Comparison of ENCODE assay signal across 37 cellular contexts in the genomic region with DNA sequence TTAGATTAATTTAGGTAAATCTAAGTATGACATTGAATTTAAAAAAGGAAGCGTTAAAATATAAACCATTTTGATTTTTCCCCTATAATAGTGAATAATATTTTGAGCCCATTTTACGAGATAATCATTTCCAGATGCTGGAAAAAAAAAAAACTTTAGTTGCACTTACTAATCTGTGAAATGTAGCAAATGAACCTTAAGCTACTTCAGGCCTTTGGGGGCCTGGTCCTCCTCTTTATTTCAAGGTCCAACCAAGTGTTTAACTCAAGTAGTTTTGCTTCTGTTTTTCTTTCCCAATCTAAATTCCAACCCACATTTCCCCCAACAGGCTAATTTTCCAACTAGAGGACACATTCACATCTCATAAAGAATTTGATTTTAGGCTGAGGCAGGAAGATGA.
A peak's percentile ranks its signal among the peaks of the same experiment; 100 is the strongest.
DNase-seq lines count a peak whose midpoint lies in the region; ATAC-seq, FAIRE-seq and TF ChIP-seq lines count a peak whose summit lies in the region.
"Had no signal": no experiment of that assay in that cellular context is flagged by ENCODE, and none has a peak within 500 bp of the region (broad histone marks: within the 10 kb centered on the region; RNA-seq: fewer than 3 reads in every experiment).

No MANE protein-coding gene starts in this region.

- H2AFZ ChIP-seq in GM23338: no peak overlapping the region

- no peaks in the 10 kb centered on the region for H3K27me3 ChIP-seq in heart left ventricle
- no peaks in the 10 kb centered on the region for H3K27me3 ChIP-seq in foreskin keratinocyte
- H3K27me3 ChIP-seq in GM23338 (ENCODE audit: insufficient read depth): no peaks in the 10 kb centered on the region
- H3K27me3 ChIP-seq: body of pancreas, upper lobe of right lung had no signal

- no peaks in the 10 kb centered on the region for H3F3A ChIP-seq in GM23338 (replicated peaks; ENCODE audit: low read depth)

- no peak for TF ChIP-seq CTCF in heart left ventricle (IDR thresholded peaks at IDR 0.05)
- TF ChIP-seq CTCF in foreskin keratinocyte (conservative IDR thresholded peaks at IDR 0.05): no peak
- no peak for TF ChIP-seq CTCF in GM23338 (conservative IDR thresholded peaks at IDR 0.05; ENCODE audit: low read depth in 2 of 2)

- peak overlapping the region in 8 of 12 donors; percentile 25 to 66 (median 52) for H3K27ac ChIP-seq in heart left ventricle
- H3K27ac ChIP-seq in foreskin keratinocyte: no peak overlapping the region
- H3K27ac ChIP-seq in GM23338 (ENCODE audit: low read depth): no peak overlapping the region
- H3K27ac ChIP-seq: body of pancreas, HL-60, KMS-11, upper lobe of right lung had no signal

- FAIRE-seq in endometrium (lab: Jason Lieb, UNC): peak; percentile 84
- FAIRE-seq: GM19239, TTC549 had no signal

- no peak overlapping the region for H3K4me2 ChIP-seq in GM23338
- H3K4me2 ChIP-seq: KMS-11 had no signal

- H3K27ac Mint-ChIP-seq in GM23338: no peak overlapping the region
- H3K27ac Mint-ChIP-seq: activated T-cell treated with anti-CD3 and anti-CD28 coated beads, Interleukin-2, amount 50 U/mL, for 72 hours; CD4-positive, CD25-positive, alpha-beta regulatory T cell; endodermal cell; naive thymus-derived CD8-positive, alpha-beta T cell; T-helper 17 cell had no signal

- H3K4me1 ChIP-seq in heart left ventricle: peaks cover 0 to 36% (median 17%) of the 10 kb centered on the region in 12 donors
- peaks cover 21% of the 10 kb centered on the region for H3K4me1 ChIP-seq in foreskin keratinocyte
- H3K4me1 ChIP-seq in GM23338 (ENCODE audit: insufficient read depth): peaks cover 14% of the 10 kb centered on the region
- H3K4me1 ChIP-seq: body of pancreas, lower lobe of right lung had no signal

- H3K9me3 Mint-ChIP-seq in GM23338: no peaks in the 10 kb centered on the region; the same call in 2 of the 3 replicates
- H3K9me3 Mint-ChIP-seq: activated T-cell treated with anti-CD3 and anti-CD28 coated beads, Interleukin-2, amount 50 U/mL, for 72 hours; CD4-positive, CD25-positive, alpha-beta regulatory T cell; endodermal cell; naive thymus-derived CD8-positive, alpha-beta T cell had no signal

- WGBS in heart left ventricle, 4 donors: 78 to 91% (median 85%) methylated on average over 2 of the region's 2 CpGs

- no peak for DNase-seq in heart left ventricle
- no peak for DNase-seq in Right ventricle myocardium inferior (ENCODE audit: missing footprints)
- no peak for DNase-seq in left ventricle myocardium superior
- peak; percentile 62 for DNase-seq in stromal cell of bone marrow (ENCODE audit: low read depth)
- no peak for DNase-seq in foreskin keratinocyte
- no peak for DNase-seq in GM23338 (ENCODE audit: low spot score)
- DNase-seq: 8988T; activated CD4-positive, alpha-beta T cell treated with anti-CD3 and anti-CD28 coated beads, Interleukin-2, amount 50 U/mL, for 4 hours; activated T-cell treated with anti-CD3 and anti-CD28 coated beads, Interleukin-2, amount 50 U/mL, for 72 hours; AML-193; body of pancreas; Calu3; CD4-positive, CD25-positive, alpha-beta regulatory T cell; cerebellar nuclear complex; dermis blood vessel endothelial cell; DMS79; endodermal cell; GDM1; lower lobe of right lung; MM.1S; naive thymus-derived CD8-positive, alpha-beta T cell; NCI-H1105 treated with DMSO at 0.1 percent for 48 hours; NCI-H187 treated with DMSO at 0.1 percent for 48 hours; NCI-H2171 treated with DMSO at 0.1 percent for 48 hours; RPMI8226; stimulated activated naive CD4-positive, alpha-beta T cell; T-helper 17 cell; upper lobe of right lung had no signal

- H3K36me3 ChIP-seq in heart left ventricle: peaks cover 0 to 63% (median 15%) of the 10 kb centered on the region in 9 donors
- no peaks in the 10 kb centered on the region for H3K36me3 ChIP-seq in GM23338 (ENCODE audit: insufficient read depth)
- H3K36me3 ChIP-seq: upper lobe of right lung had no signal

- intact Hi-C loops in heart left ventricle (cut with DNase I) (no loop called here), Right ventricle myocardium inferior (cut with DNase I) (no loop called here), left ventricle myocardium superior (cut with micrococcal nuclease) (no loop called here)

- no peak for TF ChIP-seq POLR2A in heart left ventricle (IDR thresholded peaks at IDR 0.05)

- no peaks in the 10 kb centered on the region for H3K9me3 ChIP-seq in heart left ventricle
- H3K9me3 ChIP-seq: body of pancreas, lower lobe of right lung, upper lobe of right lung had no signal

- no peaks in the 10 kb centered on the region for H3K9me2 ChIP-seq in GM23338 (ENCODE audit: insufficient read depth)

- H3K79me2 ChIP-seq in GM23338 (replicated peaks; ENCODE audit: insufficient read depth): no peaks in the 10 kb centered on the region

- H3K36me3 Mint-ChIP-seq in GM23338 (ENCODE audit: low read depth): no peaks in the 10 kb centered on the region
- H3K36me3 Mint-ChIP-seq: CD4-positive, CD25-positive, alpha-beta regulatory T cell; naive thymus-derived CD8-positive, alpha-beta T cell had no signal

- H3K4me3 Mint-ChIP-seq in GM23338: no peak overlapping the region
- H3K4me3 Mint-ChIP-seq: activated T-cell treated with anti-CD3 and anti-CD28 coated beads, Interleukin-2, amount 50 U/mL, for 72 hours; CD4-positive, CD25-positive, alpha-beta regulatory T cell; endodermal cell; naive thymus-derived CD8-positive, alpha-beta T cell; T-helper 17 cell had no signal

- ATAC-seq in heart left ventricle: peak in 1 of 4 donors; percentile 24
- no peak for ATAC-seq in Right ventricle myocardium inferior
- peak; percentile 28 for ATAC-seq in left ventricle myocardium superior
- no peak for ATAC-seq in foreskin keratinocyte
- no peak for ATAC-seq in GM23338
- no peak for ATAC-seq in GM19351 (IDR thresholded peaks at IDR 0.05; ENCODE audit: unreplicated experiment)
- ATAC-seq: activated CD4-positive, CD25-positive, alpha-beta regulatory T cell treated with anti-CD3 and anti-CD28 coated beads, Interleukin-2, amount 50 U/mL, for 24 hours; activated T-cell treated with anti-CD3 and anti-CD28 coated beads, Interleukin-2, amount 50 U/mL, for 72 hours; body of pancreas; esophagus mucosa; lower lobe of right lung; naive thymus-derived CD8-positive, alpha-beta T cell; T-helper 17 cell; upper lobe of right lung had no signal

- no peaks in the 10 kb centered on the region for H3K27me3 Mint-ChIP-seq in GM23338 (ENCODE audit: insufficient read depth, low read depth, poor library complexity)

- H3K4me3 ChIP-seq in heart left ventricle: no peak overlapping the region
- no peak overlapping the region for H3K4me3 ChIP-seq in GM23338
- H3K4me3 ChIP-seq: body of pancreas, lower lobe of right lung, skin epidermis, upper lobe of right lung had no signal

- no peaks in the 10 kb centered on the region for H4K20me1 ChIP-seq in GM23338 (replicated peaks; ENCODE audit: insufficient read depth)

- peaks cover 16% of the 10 kb centered on the region for H3K4me1 Mint-ChIP-seq in GM23338
- H3K4me1 Mint-ChIP-seq: naive thymus-derived CD8-positive, alpha-beta T cell had no signal

TF ChIP-seq in GM23338, 12 proteins besides CTCF, POLR2A, EP300 and RAD21 (continues in another document):
- TF ChIP-seq ZNF114 (CRISPR knock-in tag; IDR thresholded peaks at IDR 0.05) (no peak), NANOG (IDR thresholded peaks at IDR 0.05; ENCODE audit: borderline replicate concordance) (no peak), EZH2phosphoT487 (IDR thresholded peaks at IDR 0.05; ENCODE audit: unreplicated experiment) (no peak), JUNB (IDR thresholded peaks at IDR 0.05; ENCODE audit: unreplicated experiment) (no peak), EZH2 (IDR thresholded peaks at IDR 0.05; ENCODE audit: low read depth, unreplicated experiment) (no peak), ZNF331 (CRISPR knock-in tag; IDR thresholded peaks at IDR 0.05; ENCODE audit: low read depth) (no peak)
- TF ChIP-seq, protein P1, sequence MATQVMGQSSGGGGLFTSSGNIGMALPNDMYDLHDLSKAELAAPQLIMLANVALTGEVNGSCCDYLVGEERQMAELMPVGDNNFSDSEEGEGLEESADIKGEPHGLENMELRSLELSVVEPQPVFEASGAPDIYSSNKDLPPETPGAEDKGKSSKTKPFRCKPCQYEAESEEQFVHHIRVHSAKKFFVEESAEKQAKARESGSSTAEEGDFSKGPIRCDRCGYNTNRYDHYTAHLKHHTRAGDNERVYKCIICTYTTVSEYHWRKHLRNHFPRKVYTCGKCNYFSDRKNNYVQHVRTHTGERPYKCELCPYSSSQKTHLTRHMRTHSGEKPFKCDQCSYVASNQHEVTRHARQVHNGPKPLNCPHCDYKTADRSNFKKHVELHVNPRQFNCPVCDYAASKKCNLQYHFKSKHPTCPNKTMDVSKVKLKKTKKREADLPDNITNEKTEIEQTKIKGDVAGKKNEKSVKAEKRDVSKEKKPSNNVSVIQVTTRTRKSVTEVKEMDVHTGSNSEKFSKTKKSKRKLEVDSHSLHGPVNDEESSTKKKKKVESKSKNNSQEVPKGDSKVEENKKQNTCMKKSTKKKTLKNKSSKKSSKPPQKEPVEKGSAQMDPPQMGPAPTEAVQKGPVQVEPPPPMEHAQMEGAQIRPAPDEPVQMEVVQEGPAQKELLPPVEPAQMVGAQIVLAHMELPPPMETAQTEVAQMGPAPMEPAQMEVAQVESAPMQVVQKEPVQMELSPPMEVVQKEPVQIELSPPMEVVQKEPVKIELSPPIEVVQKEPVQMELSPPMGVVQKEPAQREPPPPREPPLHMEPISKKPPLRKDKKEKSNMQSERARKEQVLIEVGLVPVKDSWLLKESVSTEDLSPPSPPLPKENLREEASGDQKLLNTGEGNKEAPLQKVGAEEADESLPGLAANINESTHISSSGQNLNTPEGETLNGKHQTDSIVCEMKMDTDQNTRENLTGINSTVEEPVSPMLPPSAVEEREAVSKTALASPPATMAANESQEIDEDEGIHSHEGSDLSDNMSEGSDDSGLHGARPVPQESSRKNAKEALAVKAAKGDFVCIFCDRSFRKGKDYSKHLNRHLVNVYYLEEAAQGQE (IDR thresholded peaks at IDR 0.05; ENCODE audit: unreplicated experiment): no peak

Comparison
In these comparisons a context has a peak if more than half of its experiments do, and no peak if none do; other contexts are left out.
1. H3K27ac ChIP-seq: peak in heart left ventricle (8 of 12); none in foreskin keratinocyte (single experiment) and GM23338 (single experiment).